In genomic region chr1:51572365-51572764, GRCh38 we compare ENCODE assay signal across 23 cellular contexts. TPM values are rescaled to one million over a fixed set of nuclear protein-coding genes. Genes with fewer than 3 reads are reported as not detected.
DNase-seq lines count a peak whose midpoint lies in the region; ATAC-seq and TF ChIP-seq lines count a peak whose summit lies in the region.
"Had no signal": no experiment of that assay in that cellular context is flagged by ENCODE, and none has a peak within 500 bp of the region (broad histone marks: within the 10 kb centered on the region; RNA-seq: fewer than 3 reads in every experiment).

No MANE protein-coding gene starts in this region.

- TF ChIP-seq CTCF in heart right ventricle (IDR thresholded peaks at IDR 0.05), result no peak
- no peak for TF ChIP-seq CTCF in neural progenitor cell (IDR thresholded peaks at IDR 0.05)
- no peak for TF ChIP-seq CTCF in tibial nerve (IDR thresholded peaks at IDR 0.05)

- H3F3A ChIP-seq in neural progenitor cell (ENCODE audit: low read depth), result no peaks in the 10 kb centered on the region

- TF ChIP-seq EP300 in tibial nerve (IDR thresholded peaks at IDR 0.05), result no peak

- intact Hi-C loops in Right ventricle myocardium inferior (cut with DNase I) (no loop called here), cardiac septum (cut with DNase I) (no loop called here), heart right ventricle (cut with DNase I) (no loop called here)

- H3K4me3 ChIP-seq in heart right ventricle (no peak overlapping the region), neural progenitor cell (no peak overlapping the region), tibial nerve (no peak overlapping the region)
- H3K4me3 ChIP-seq: K562, MG63 had no signal

- no peaks in the 10 kb centered on the region for H3K36me3 Mint-ChIP-seq in neural progenitor cell

- no peaks in the 10 kb centered on the region for H4K20me1 ChIP-seq in neural progenitor cell (ENCODE audit: low read depth)

- 53 to 61% methylated on average over 4 of the region's 4 CpGs for WGBS in heart right ventricle, 2 donors
- WGBS in tibial nerve, 2 donors, result 72 to 79% methylated on average over 4 of the region's 4 CpGs

- no peaks in the 10 kb centered on the region for H3K9me3 Mint-ChIP-seq in neural progenitor cell

- no peak overlapping the region for H3K4me3 Mint-ChIP-seq in neural progenitor cell
- H3K4me3 Mint-ChIP-seq: CD14-positive monocyte had no signal

- H3K4me2 ChIP-seq in neural progenitor cell, result no peak overlapping the region

- no peak overlapping the region for H3K9ac ChIP-seq in neural progenitor cell

- H3K27ac Mint-ChIP-seq in neural progenitor cell, result peak overlapping the region; percentile 32
- H3K27ac Mint-ChIP-seq: CD14-positive monocyte had no signal

- peaks cover 6% of the 10 kb centered on the region for H3K27me3 Mint-ChIP-seq in neural progenitor cell (ENCODE audit: insufficient read depth, low read depth)

- H3K27ac ChIP-seq in heart right ventricle, result peak overlapping the region in 1 of 10 donors; percentile 49
- H3K27ac ChIP-seq in neural progenitor cell, result no peak overlapping the region
- H3K27ac ChIP-seq in tibial nerve, result no peak overlapping the region
- H3K27ac ChIP-seq: 22Rv1, HL-60 had no signal

- H3K27me3 ChIP-seq in heart right ventricle (no peaks in the 10 kb centered on the region), neural progenitor cell (no peaks in the 10 kb centered on the region), tibial nerve (no peaks in the 10 kb centered on the region)
- H3K27me3 ChIP-seq: MG63 had no signal

- peaks cover 20% of the 10 kb centered on the region for H3K4me1 Mint-ChIP-seq in neural progenitor cell

- ATAC-seq in Right ventricle myocardium inferior (peak; percentile 74), heart right ventricle (peak in 7 of 8 donors; percentile 44 to 83 (median 59)), GM18511 (IDR thresholded peaks at IDR 0.05; ENCODE audit: unreplicated experiment) (no peak), HG03565 (IDR thresholded peaks at IDR 0.05; ENCODE audit: unreplicated experiment) (no peak), GM21390 (IDR thresholded peaks at IDR 0.05; ENCODE audit: unreplicated experiment) (no peak)
- ATAC-seq: HepG2, K562 had no signal

- DNase-seq in Right ventricle myocardium inferior (ENCODE audit: missing footprints), result no peak
- DNase-seq in cardiac septum (ENCODE audit: low spot score), result no peak
- DNase-seq in heart right ventricle, result no peak
- DNase-seq in neural progenitor cell (ENCODE audit: low spot score), result no peak
- no peak for DNase-seq in tibial nerve (ENCODE audit: low spot score in 2 of 2)
- DNase-seq: ACHN, GOT3, HCEC 1CT, MG63, NCI-H1048, NCI-H1417 treated with DMSO at 0.1 percent for 48 hours, NCI-H187, NCI-H446, NCI-H526, SHP77 had no signal

- TF ChIP-seq POLR2A in tibial nerve (IDR thresholded peaks at IDR 0.05), result no peak

- no peaks in the 10 kb centered on the region for H3K36me3 ChIP-seq in heart right ventricle
- no peaks in the 10 kb centered on the region for H3K36me3 ChIP-seq in neural progenitor cell
- no peaks in the 10 kb centered on the region for H3K36me3 ChIP-seq in tibial nerve
- H3K36me3 ChIP-seq: MG63 had no signal

- no peaks in the 10 kb centered on the region for H3K9me3 ChIP-seq in heart right ventricle
- H3K9me3 ChIP-seq in neural progenitor cell (ENCODE audit: low read depth), result no peaks in the 10 kb centered on the region
- H3K9me3 ChIP-seq in tibial nerve, result no peaks in the 10 kb centered on the region
- H3K9me3 ChIP-seq: MG63 had no signal

- no peak overlapping the region for H2AFZ ChIP-seq in neural progenitor cell (replicated peaks)

- H3K79me2 ChIP-seq in neural progenitor cell (ENCODE audit: low read depth), result no peaks in the 10 kb centered on the region

- H3K4me1 ChIP-seq in heart right ventricle (peaks cover 0 to 53% (median 22%) of the 10 kb centered on the region in 9 donors), neural progenitor cell (peaks cover 6% of the 10 kb centered on the region), tibial nerve (peaks cover 0 to 43% (median 27%) of the 10 kb centered on the region in 4 donors)

RNA-seq across cellular contexts. Expression of gene OSBPL9, which starts 44.5 kb away (rescaled TPM):
- 45.1 TPM for total RNA-seq in Right ventricle myocardium inferior
- total RNA-seq in cardiac septum, result 48.7 TPM
- 10 to 100 TPM; 32.5 to 77.9 (median 55.6) TPM for total RNA-seq in heart right ventricle
- 10 to 100 TPM; 42.9 to 82.9 TPM for polyA plus RNA-seq in heart right ventricle
- 112 and 149 TPM in 2 replicates for total RNA-seq in neural progenitor cell (ENCODE audit: low replicate concordance)
- 100 to 1,000 TPM in 2 of 4 donors, 10 to 100 TPM in 2; 86.1 to 132 (median 96.9) TPM for total RNA-seq in tibial nerve

RNA-seq across cellular contexts. Expression of gene EPS15, which starts 53.3 kb away (rescaled TPM):
- total RNA-seq in Right ventricle myocardium inferior (66.1 TPM), cardiac septum (46.6 TPM), heart right ventricle (10 to 100 TPM; 52.9 to 81.4 (median 63.9) TPM), neural progenitor cell (ENCODE audit: low replicate concordance) (36.3 and 42.0 TPM in 2 replicates), tibial nerve (100 to 1,000 TPM in 3 of 4 donors, 10 to 100 TPM in 1; 94.8 to 133 (median 125) TPM)
- 10 to 100 TPM; 12.4 to 27.4 TPM for polyA plus RNA-seq in heart right ventricle

Comparison
In these comparisons a context has a peak if more than half of its experiments do, and no peak if none do; other contexts are left out.
1. ATAC-seq: peak in Right ventricle myocardium inferior (single experiment) and heart right ventricle (7 of 8); none in GM18511 (single experiment), HG03565 (single experiment) and GM21390 (single experiment).